18 cellular contexts compared by ENCODE assay signal in genomic region chr4:152480356-152480755, GRCh38. TPM values are rescaled to one million over a fixed set of nuclear protein-coding genes. Genes with fewer than 3 reads are reported as not detected.
DNase-seq lines count a peak whose midpoint lies in the region; ATAC-seq and TF ChIP-seq lines count a peak whose summit lies in the region.
"Had no signal": no experiment of that assay in that cellular context is flagged by ENCODE, and none has a peak within 500 bp of the region (broad histone marks: within the 10 kb centered on the region; RNA-seq: fewer than 3 reads in every experiment).

No MANE protein-coding gene starts in this region.

- peak overlapping the region; percentile 44 for H3K27ac Mint-ChIP-seq in Calu3 (ENCODE audit: unreplicated experiment)
- H3K27ac Mint-ChIP-seq in central memory CD8-positive, alpha-beta T cell (ENCODE audit: low read depth), result peak overlapping the region; percentile 33
- peak overlapping the region; percentile 33 for H3K27ac Mint-ChIP-seq in stimulated activated naive B cell treated with anti-CD40 and anti-IgM and Interleukin-4, amounts not matched to agents 10 μg/mL and 1 μg/mL and 100 μg/mL, for 72 hours
- H3K27ac Mint-ChIP-seq in CD14-positive monocyte, result no peak overlapping the region

- DNase-seq in Calu3 (no peak), left lobe of liver (ENCODE audit: low spot score) (no peak), CD14-positive monocyte (ENCODE audit: low spot score) (no peak), hypothalamus (lab: John Stamatoyannopoulos, UW) (no peak), erythroblast (lab: John Stamatoyannopoulos, UW) (no peak)
- no peak for DNase-seq in central memory CD8-positive, alpha-beta T cell (ENCODE audit: low spot score in 2 of 2)
- DNase-seq in stimulated activated naive B cell treated with anti-CD40 and anti-IgM and Interleukin-4, amounts not matched to agents 10 μg/mL and 1 μg/mL and 100 μg/mL, for 72 hours, result no peak
- DNase-seq: KBM-7, MG63, NCI-H1105 treated with DMSO at 0.1 percent for 48 hours, NCI-H146, NCI-H1930, NCI-H2107, NCI-H446, NCI-H524 treated with DMSO at 0.1 percent for 48 hours, NCI-H774, SK-N-SH had no signal

- H3K36me3 Mint-ChIP-seq in Calu3 (ENCODE audit: insufficient read depth, unreplicated experiment) (no peaks in the 10 kb centered on the region), CD14-positive monocyte (peaks cover 7 to 13% of the 10 kb centered on the region in 2 donors)
- peaks cover 11% of the 10 kb centered on the region for H3K36me3 Mint-ChIP-seq in central memory CD8-positive, alpha-beta T cell (ENCODE audit: insufficient read depth)
- H3K36me3 Mint-ChIP-seq in stimulated activated naive B cell treated with anti-CD40 and anti-IgM and Interleukin-4, amounts not matched to agents 10 μg/mL and 1 μg/mL and 100 μg/mL, for 72 hours, result peaks cover 9 to 23% of the 10 kb centered on the region in 2 donors

- no peaks in the 10 kb centered on the region for H3K27me3 Mint-ChIP-seq in Calu3 (ENCODE audit: unreplicated experiment)
- no peaks in the 10 kb centered on the region for H3K27me3 Mint-ChIP-seq in central memory CD8-positive, alpha-beta T cell
- H3K27me3 Mint-ChIP-seq in stimulated activated naive B cell treated with anti-CD40 and anti-IgM and Interleukin-4, amounts not matched to agents 10 μg/mL and 1 μg/mL and 100 μg/mL, for 72 hours, result no peaks in the 10 kb centered on the region
- no peaks in the 10 kb centered on the region for H3K27me3 Mint-ChIP-seq in CD14-positive monocyte (ENCODE audit: low read depth in 3 of 3)

- H3K9me3 Mint-ChIP-seq in Calu3 (ENCODE audit: low read depth, unreplicated experiment) (no peaks in the 10 kb centered on the region), CD14-positive monocyte (no peaks in the 10 kb centered on the region)
- no peaks in the 10 kb centered on the region for H3K9me3 Mint-ChIP-seq in central memory CD8-positive, alpha-beta T cell
- peaks cover 2 to 4% of the 10 kb centered on the region in 2 donors for H3K9me3 Mint-ChIP-seq in stimulated activated naive B cell treated with anti-CD40 and anti-IgM and Interleukin-4, amounts not matched to agents 10 μg/mL and 1 μg/mL and 100 μg/mL, for 72 hours

- no TSS peak for BruUV-seq in Calu3 (replicated peaks; lab: Mats Ljungman, UMichigan)

- no peak for TF ChIP-seq POLR2A in erythroblast (IDR thresholded peaks at IDR 0.05; ENCODE audit: low read length)

- ATAC-seq in central memory CD8-positive, alpha-beta T cell (replicated peaks; ENCODE audit: extremely low read depth, poor library complexity, severe bottlenecking), result no peak
- peak; percentile 16 for ATAC-seq in left lobe of liver
- ATAC-seq in stimulated activated naive B cell treated with anti-CD40 and anti-IgM and Interleukin-4, amounts not matched to agents 10 μg/mL and 1 μg/mL and 100 μg/mL, for 72 hours (replicated peaks), result no peak
- ATAC-seq: A549 had no signal

- peaks cover 17% of the 10 kb centered on the region for H3K4me1 Mint-ChIP-seq in Calu3 (ENCODE audit: low read depth, unreplicated experiment)
- H3K4me1 Mint-ChIP-seq in central memory CD8-positive, alpha-beta T cell, result peaks cover 57% of the 10 kb centered on the region
- H3K4me1 Mint-ChIP-seq in stimulated activated naive B cell treated with anti-CD40 and anti-IgM and Interleukin-4, amounts not matched to agents 10 μg/mL and 1 μg/mL and 100 μg/mL, for 72 hours, result peaks cover 12 to 14% of the 10 kb centered on the region in 2 donors
- H3K4me1 Mint-ChIP-seq in CD14-positive monocyte, result peaks cover 28% of the 10 kb centered on the region

- H3K4me3 Mint-ChIP-seq in Calu3 (ENCODE audit: low read depth, unreplicated experiment), result no peak overlapping the region
- H3K4me3 Mint-ChIP-seq in central memory CD8-positive, alpha-beta T cell, result no peak overlapping the region
- H3K4me3 Mint-ChIP-seq in stimulated activated naive B cell treated with anti-CD40 and anti-IgM and Interleukin-4, amounts not matched to agents 10 μg/mL and 1 μg/mL and 100 μg/mL, for 72 hours, result no peak overlapping the region
- no peak overlapping the region for H3K4me3 Mint-ChIP-seq in CD14-positive monocyte

- CTCF ChIA-PET in Calu3 (lab: Charles Lee), result no interaction called here

- TF ChIP-seq CTCF in Calu3 (IDR thresholded peaks at IDR 0.05; ENCODE audit: unreplicated experiment), result no peak
- no peak for TF ChIP-seq CTCF in CD14-positive monocyte (IDR thresholded peaks at IDR 0.05)

- intact Hi-C loops in Calu3 (cut with micrococcal nuclease; ENCODE audit: unreplicated experiment), result no loop called here
- intact Hi-C loops in CD14-positive monocyte (cut with micrococcal nuclease), result no loop called here

RNA-seq across cellular contexts. Expression of gene FBXW7, which starts 55.5 kb away (rescaled TPM):
- total RNA-seq in Calu3 (2022) (38.7 and 45.1 TPM in 2 replicates), left lobe of liver (12.2 TPM)
- 10 to 100 TPM; 25.1 to 35.6 TPM for polyA plus RNA-seq in CD14-positive monocyte

Comparison
In these comparisons a context has a peak if more than half of its experiments do, and no peak if none do; other contexts are left out.
1. H3K27ac Mint-ChIP-seq: peak in Calu3 (single experiment), central memory CD8-positive, alpha-beta T cell (single experiment) and stimulated activated naive B cell treated with anti-CD40 and anti-IgM and Interleukin-4, amounts not matched to agents 10 μg/mL and 1 μg/mL and 100 μg/mL, for 72 hours (single experiment); none in CD14-positive monocyte (0 of 7).